Comparison of ENCODE assay signal across 9 cellular contexts in the genomic region with DNA sequence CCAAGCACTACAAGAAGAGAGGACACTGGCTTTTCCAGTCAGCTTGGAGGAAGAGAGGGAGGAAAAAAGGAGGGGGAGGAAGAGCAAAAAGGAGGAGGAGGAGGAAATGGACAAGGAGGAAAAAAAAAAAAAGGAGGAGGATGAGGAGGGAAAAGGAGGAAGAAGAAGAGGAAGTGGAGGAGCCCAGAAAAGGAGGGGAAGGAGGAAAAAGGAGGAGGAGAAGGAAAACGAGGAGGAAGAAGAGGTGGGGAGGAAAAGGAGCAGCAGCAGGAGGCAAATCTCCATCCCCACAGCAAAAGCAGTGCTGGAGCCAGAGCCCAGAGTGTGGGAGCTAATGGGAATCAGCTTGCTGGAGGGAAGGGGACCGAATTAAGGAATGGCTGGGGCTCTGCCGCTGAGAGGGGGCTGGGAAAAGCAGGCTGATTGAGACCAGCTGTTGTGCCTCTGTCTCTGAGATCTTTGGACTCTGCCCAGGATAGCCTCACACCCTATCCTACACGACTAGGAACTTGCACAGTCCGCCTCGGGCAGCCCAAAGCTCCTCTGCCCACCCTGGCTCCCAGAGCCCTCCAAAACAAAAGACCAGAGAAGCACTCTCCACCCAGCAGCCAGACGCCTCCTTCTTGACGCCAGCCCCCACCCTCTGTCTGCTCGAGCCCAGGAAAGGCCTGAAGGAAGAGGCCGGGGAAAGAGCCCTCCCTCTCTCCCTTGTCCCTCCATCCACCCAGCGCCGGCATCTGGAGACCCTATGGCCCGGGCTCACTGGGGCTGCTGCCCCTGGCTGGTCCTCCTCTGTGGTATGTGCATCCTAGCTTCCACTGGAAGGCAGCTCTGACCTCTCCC. TPM values are rescaled to one million over a fixed set of nuclear protein-coding genes. Genes with fewer than 3 reads are reported as not detected.
DNase-seq lines count a peak whose midpoint lies in the region; ATAC-seq and TF ChIP-seq lines count a peak whose summit lies in the region.
"Had no signal": no experiment of that assay in that cellular context is flagged by ENCODE, and none has a peak within 500 bp of the region (broad histone marks: within the 10 kb centered on the region; RNA-seq: fewer than 3 reads in every experiment).

A gene with protein sequence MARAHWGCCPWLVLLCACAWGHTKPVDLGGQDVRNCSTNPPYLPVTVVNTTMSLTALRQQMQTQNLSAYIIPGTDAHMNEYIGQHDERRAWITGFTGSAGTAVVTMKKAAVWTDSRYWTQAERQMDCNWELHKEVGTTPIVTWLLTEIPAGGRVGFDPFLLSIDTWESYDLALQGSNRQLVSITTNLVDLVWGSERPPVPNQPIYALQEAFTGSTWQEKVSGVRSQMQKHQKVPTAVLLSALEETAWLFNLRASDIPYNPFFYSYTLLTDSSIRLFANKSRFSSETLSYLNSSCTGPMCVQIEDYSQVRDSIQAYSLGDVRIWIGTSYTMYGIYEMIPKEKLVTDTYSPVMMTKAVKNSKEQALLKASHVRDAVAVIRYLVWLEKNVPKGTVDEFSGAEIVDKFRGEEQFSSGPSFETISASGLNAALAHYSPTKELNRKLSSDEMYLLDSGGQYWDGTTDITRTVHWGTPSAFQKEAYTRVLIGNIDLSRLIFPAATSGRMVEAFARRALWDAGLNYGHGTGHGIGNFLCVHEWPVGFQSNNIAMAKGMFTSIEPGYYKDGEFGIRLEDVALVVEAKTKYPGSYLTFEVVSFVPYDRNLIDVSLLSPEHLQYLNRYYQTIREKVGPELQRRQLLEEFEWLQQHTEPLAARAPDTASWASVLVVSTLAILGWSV (plus strand): TSS at position 514 of the 843 bp plus-strand sequence. CDS start 235 bp downstream, at position 749.

- TF ChIP-seq POLR2A in sigmoid colon (IDR thresholded peaks at IDR 0.05) = no peak

- H3K27me3 Mint-ChIP-seq in activated T-helper 2 cell treated with anti-CD3 and anti-CD28 coated beads, Interferon-gamma antibody, Interleukin-2, Interleukin-4, amounts not matched to agents 10 μg/mL and 5 μg/mL and 100 μg/mL, durations not matched to agents 14 hours and 24 hours and 36 hours (ENCODE audit: low read depth) = no peaks in the 10 kb centered on the region

- H3K9me3 Mint-ChIP-seq in activated T-helper 2 cell treated with anti-CD3 and anti-CD28 coated beads, Interferon-gamma antibody, Interleukin-2, Interleukin-4, amounts not matched to agents 10 μg/mL and 5 μg/mL and 100 μg/mL, durations not matched to agents 14 hours and 24 hours and 36 hours = no peaks in the 10 kb centered on the region

- peak; percentile 77 to 84 for ATAC-seq in right cardiac atrium
- ATAC-seq in foreskin keratinocyte = no peak
- no peak for ATAC-seq in GM18873 (IDR thresholded peaks at IDR 0.05; ENCODE audit: low FRiP score, unreplicated experiment)

- H3K36me3 Mint-ChIP-seq in activated T-helper 2 cell treated with anti-CD3 and anti-CD28 coated beads, Interferon-gamma antibody, Interleukin-2, Interleukin-4, amounts not matched to agents 10 μg/mL and 5 μg/mL and 100 μg/mL, durations not matched to agents 14 hours and 24 hours and 36 hours (ENCODE audit: low read depth) = no peaks in the 10 kb centered on the region

- no peak for TF ChIP-seq CTCF in sigmoid colon (IDR thresholded peaks at IDR 0.05)
- TF ChIP-seq CTCF in foreskin keratinocyte (conservative IDR thresholded peaks at IDR 0.05) = no peak

- 30% methylated on average over 13 of the region's 13 CpGs for WGBS in right cardiac atrium
- WGBS in sigmoid colon, 2 donors = 20 to 54% methylated on average over 13 of the region's 13 CpGs

- intact Hi-C loops in activated T-helper 2 cell treated with anti-CD3 and anti-CD28 coated beads, Interferon-gamma antibody, Interleukin-2, Interleukin-4, amounts not matched to agents 10 μg/mL and 5 μg/mL and 100 μg/mL, durations not matched to agents 14 hours and 24 hours and 36 hours (cut with micrococcal nuclease) = loop anchor here (5.0 kb wide), 1 partner anchor 61 kb away; no protein-coding TSS in a partner anchor
- intact Hi-C loops in right cardiac atrium (cut with DNase I) = no loop called here
- intact Hi-C loops in sigmoid colon (cut with DNase I) = no loop called here

- DNase-seq in HCEC 1CT (peak; percentile 30), right cardiac atrium (peak; percentile 56 to 81 (median 80)), sigmoid colon (peak; percentile 69), foreskin keratinocyte (no peak), nucleus accumbens (lab: John Stamatoyannopoulos, UW) (no peak)
- DNase-seq in activated T-helper 2 cell treated with anti-CD3 and anti-CD28 coated beads, Interferon-gamma antibody, Interleukin-2, Interleukin-4, amounts not matched to agents 10 μg/mL and 5 μg/mL and 100 μg/mL, durations not matched to agents 14 hours and 24 hours and 36 hours (ENCODE audit: low spot score) = no peak
- DNase-seq: NCI-H1694 treated with DMSO at 0.1 percent for 48 hours had no signal

- no peaks in the 10 kb centered on the region for H3K36me3 ChIP-seq in sigmoid colon

- peak within 1 kb of the TSS; percentile 61 for H3K27ac Mint-ChIP-seq in activated T-helper 2 cell treated with anti-CD3 and anti-CD28 coated beads, Interferon-gamma antibody, Interleukin-2, Interleukin-4, amounts not matched to agents 10 μg/mL and 5 μg/mL and 100 μg/mL, durations not matched to agents 14 hours and 24 hours and 36 hours

- peaks cover 36% of the 10 kb centered on the region for H3K4me1 Mint-ChIP-seq in activated T-helper 2 cell treated with anti-CD3 and anti-CD28 coated beads, Interferon-gamma antibody, Interleukin-2, Interleukin-4, amounts not matched to agents 10 μg/mL and 5 μg/mL and 100 μg/mL, durations not matched to agents 14 hours and 24 hours and 36 hours (ENCODE audit: low read depth)

- H3K27me3 ChIP-seq in right cardiac atrium (ENCODE audit: control insufficient read depth, insufficient read depth) = no peaks in the 10 kb centered on the region
- H3K27me3 ChIP-seq in sigmoid colon = no peaks in the 10 kb centered on the region
- no peaks in the 10 kb centered on the region for H3K27me3 ChIP-seq in foreskin keratinocyte

- H3K4me3 ChIP-seq in right cardiac atrium (ENCODE audit: low read length) (no peak within 1 kb of the TSS), sigmoid colon (no peak within 1 kb of the TSS)

- H3K9me3 ChIP-seq in right cardiac atrium (ENCODE audit: control insufficient read depth, low read length) (no peaks in the 10 kb centered on the region), sigmoid colon (no peaks in the 10 kb centered on the region)

- H3K4me1 ChIP-seq in right cardiac atrium (ENCODE audit: control insufficient read depth, insufficient read depth, low read length) (peaks cover 5% of the 10 kb centered on the region), sigmoid colon (no peaks in the 10 kb centered on the region), foreskin keratinocyte (no peaks in the 10 kb centered on the region)

- H3K27ac ChIP-seq in right cardiac atrium (ENCODE audit: low read length) (peak within 1 kb of the TSS; percentile 75), sigmoid colon (peak within 1 kb of the TSS; percentile 6 to 55 (median 18)), foreskin keratinocyte (no peak within 1 kb of the TSS)

- TF ChIP-seq EP300 in sigmoid colon (IDR thresholded peaks at IDR 0.05) = no peak

- no peak within 1 kb of the TSS for H3K4me3 Mint-ChIP-seq in activated T-helper 2 cell treated with anti-CD3 and anti-CD28 coated beads, Interferon-gamma antibody, Interleukin-2, Interleukin-4, amounts not matched to agents 10 μg/mL and 5 μg/mL and 100 μg/mL, durations not matched to agents 14 hours and 24 hours and 36 hours (ENCODE audit: low read depth)

RNA-seq across cellular contexts. Expression of the gene that starts here (rescaled TPM):
- 0.11 and 0.16 TPM in 2 replicates for total RNA-seq in activated T-helper 2 cell treated with anti-CD3 and anti-CD28 coated beads, Interferon-gamma antibody, Interleukin-2, Interleukin-4, amounts not matched to agents 10 μg/mL and 5 μg/mL and 100 μg/mL, durations not matched to agents 14 hours and 24 hours and 36 hours
- total RNA-seq in right cardiac atrium (1 to 10 TPM; 2.4 to 4.1 (median 3.2) TPM), sigmoid colon (10 to 100 TPM in 1 of 4 donors, 1 to 10 TPM in 3; 2.6 to 11.1 (median 4.7) TPM), foreskin keratinocyte (not detected in 2 replicates)
- polyA plus RNA-seq in right cardiac atrium (1.3 TPM), sigmoid colon (1 to 10 TPM; 1.8 to 3.3 (median 2.5) TPM), foreskin keratinocyte (not detected in 2 replicates)
- total RNA-seq: mammary epithelial cell had no signal
- polyA plus RNA-seq: mammary epithelial cell had no signal

Comparison
In these comparisons a context has a peak if more than half of its experiments do, and no peak if none do; other contexts are left out.
1. DNase-seq: peak in HCEC 1CT (single experiment), right cardiac atrium (3 of 3) and sigmoid colon (single experiment); none in activated T-helper 2 cell treated with anti-CD3 and anti-CD28 coated beads, Interferon-gamma antibody, Interleukin-2, Interleukin-4, amounts not matched to agents 10 μg/mL and 5 μg/mL and 100 μg/mL, durations not matched to agents 14 hours and 24 hours and 36 hours (single experiment), foreskin keratinocyte (0 of 2) and nucleus accumbens (0 of 56).
2. ATAC-seq: peak in right cardiac atrium (2 of 2); none in foreskin keratinocyte (single experiment) and GM18873 (single experiment).